ENCODE assay signal across 26 cellular contexts in the genomic region with DNA sequence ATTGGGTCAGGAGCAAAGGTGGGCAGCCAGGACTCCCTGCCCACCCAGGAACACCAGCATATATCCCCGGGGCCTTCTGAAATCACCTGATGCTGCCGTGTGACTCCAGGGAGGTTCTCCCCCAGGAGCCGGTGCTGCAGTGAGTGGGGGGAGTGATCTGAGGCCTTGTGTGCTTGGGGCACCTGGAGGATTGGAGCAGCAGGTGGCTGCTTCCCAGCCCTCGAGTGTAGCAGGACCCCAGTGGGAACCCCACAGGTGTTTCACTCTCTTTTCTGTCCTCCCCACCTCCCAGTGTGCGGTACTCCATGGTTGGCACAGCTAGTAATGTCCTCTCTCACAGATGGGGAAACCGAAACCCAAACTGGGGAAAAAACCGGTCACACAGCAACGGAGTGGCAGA. TPM values are rescaled to one million over a fixed set of nuclear protein-coding genes. Genes with fewer than 3 reads are reported as not detected.
DNase-seq lines count a peak whose midpoint lies in the region; ATAC-seq and TF ChIP-seq lines count a peak whose summit lies in the region.
"Had no signal": no experiment of that assay in that cellular context is flagged by ENCODE, and none has a peak within 500 bp of the region (broad histone marks: within the 10 kb centered on the region; RNA-seq: fewer than 3 reads in every experiment).

No MANE protein-coding gene starts in this region.

- intact Hi-C loops in prostate gland (cut with DNase I) (no loop called here), breast epithelium (cut with DNase I; ENCODE audit: low total_unique reads) (loop anchor here (1.0 kb wide), 1 partner anchor 21 kb away; no protein-coding TSS in a partner anchor), head of caudate nucleus (cut with DNase I) (no loop called here)

- H3K27me3 ChIP-seq in H7 (ENCODE audit: control insufficient read depth, insufficient read depth, low read length) (no peaks in the 10 kb centered on the region), gastroesophageal sphincter (no peaks in the 10 kb centered on the region), prostate gland (replicated peaks; ENCODE audit: insufficient read depth) (no peaks in the 10 kb centered on the region), breast epithelium (no peaks in the 10 kb centered on the region)
- H3K27me3 ChIP-seq: ascending aorta, hepatocyte had no signal

- TF ChIP-seq POLR2A in gastroesophageal sphincter (IDR thresholded peaks at IDR 0.05), result no peak
- TF ChIP-seq POLR2A in prostate gland (IDR thresholded peaks at IDR 0.05), result no peak
- no peak for TF ChIP-seq POLR2A in breast epithelium (IDR thresholded peaks at IDR 0.05)

- peak overlapping the region; percentile 49 for H3K27ac Mint-ChIP-seq in WTC11
- H3K27ac Mint-ChIP-seq: activated CD4-positive, alpha-beta T cell treated with anti-CD3 and anti-CD28 coated beads for 36 hours; activated naive CD4-positive, alpha-beta T cell treated with anti-CD3 and anti-CD28 coated beads, Interleukin-2, amount 10 ng/mL, durations not matched to agents 7 days and 5 days; activated T-cell treated with anti-CD3 and anti-CD28 coated beads, Interleukin-2, amount 50 U/mL, for 72 hours; stimulated activated memory B cell treated with anti-CD40 and anti-IgM and Interleukin-4, amounts not matched to agents 10 μg/mL and 1 μg/mL and 100 μg/mL, for 72 hours; type B pancreatic cell had no signal

- POLR2A ChIA-PET in WTC11 (lab: Charles Lee), result no interaction called here

- CTCF ChIA-PET in WTC11 (lab: Charles Lee), result no interaction called here

- no peaks in the 10 kb centered on the region for H3K9me3 ChIP-seq in gastroesophageal sphincter
- H3K9me3 ChIP-seq in prostate gland, result no peaks in the 10 kb centered on the region
- H3K9me3 ChIP-seq in breast epithelium, result no peaks in the 10 kb centered on the region
- H3K9me3 ChIP-seq: ascending aorta had no signal

- H3K36me3 ChIP-seq in H7 (replicated peaks; ENCODE audit: control insufficient read depth, insufficient read depth, low read length) (no peaks in the 10 kb centered on the region), gastroesophageal sphincter (no peaks in the 10 kb centered on the region), prostate gland (no peaks in the 10 kb centered on the region), breast epithelium (no peaks in the 10 kb centered on the region)
- H3K36me3 ChIP-seq: ascending aorta had no signal

- peaks cover 26% of the 10 kb centered on the region for H3K4me1 Mint-ChIP-seq in WTC11
- H3K4me1 Mint-ChIP-seq: activated CD4-positive, alpha-beta T cell treated with anti-CD3 and anti-CD28 coated beads for 36 hours; activated naive CD4-positive, alpha-beta T cell treated with anti-CD3 and anti-CD28 coated beads, Interleukin-2, amount 10 ng/mL, durations not matched to agents 7 days and 5 days had no signal

- TF ChIP-seq EP300 in gastroesophageal sphincter (IDR thresholded peaks at IDR 0.05), result no peak

- ATAC-seq in WTC11, result no peak
- peak; percentile 11 for ATAC-seq in gastroesophageal sphincter
- ATAC-seq in GM18502 (IDR thresholded peaks at IDR 0.05; ENCODE audit: poor library complexity, unreplicated experiment), result no peak
- ATAC-seq: activated CD4-positive, alpha-beta T cell treated with anti-CD3 and anti-CD28 coated beads for 36 hours; activated T-cell treated with anti-CD3 and anti-CD28 coated beads, Interleukin-2, amount 50 U/mL, for 72 hours; stimulated activated memory B cell treated with anti-CD40 and anti-IgM and Interleukin-4, amounts not matched to agents 10 μg/mL and 1 μg/mL and 100 μg/mL, for 72 hours had no signal

- H3K4me1 ChIP-seq in gastroesophageal sphincter, result peaks cover 0 to 100% (median 59%) of the 10 kb centered on the region in 3 donors
- no peaks in the 10 kb centered on the region for H3K4me1 ChIP-seq in prostate gland (replicated peaks)
- H3K4me1 ChIP-seq in breast epithelium, result no peaks in the 10 kb centered on the region

- no peak overlapping the region for H3K4me3 Mint-ChIP-seq in WTC11
- H3K4me3 Mint-ChIP-seq: activated CD4-positive, alpha-beta T cell treated with anti-CD3 and anti-CD28 coated beads for 36 hours; activated naive CD4-positive, alpha-beta T cell treated with anti-CD3 and anti-CD28 coated beads, Interleukin-2, amount 10 ng/mL, durations not matched to agents 7 days and 5 days; activated T-cell treated with anti-CD3 and anti-CD28 coated beads, Interleukin-2, amount 50 U/mL, for 72 hours; CD8-positive, alpha-beta memory T cell; stimulated activated memory B cell treated with anti-CD40 and anti-IgM and Interleukin-4, amounts not matched to agents 10 μg/mL and 1 μg/mL and 100 μg/mL, for 72 hours had no signal

- WGBS in gastroesophageal sphincter (ENCODE audit: low coverage in 1 of 2), 2 donors, result 28 to 40% methylated on average over 3 of the region's 8 CpGs
- 39% methylated on average over 8 of the region's 8 CpGs for WGBS in prostate gland

- H3K4me3 ChIP-seq in H7 (ENCODE audit: insufficient read depth, low read depth, low read length) (no peak overlapping the region), gastroesophageal sphincter (peak overlapping the region in 1 of 2 donors; percentile 12), prostate gland (no peak overlapping the region), breast epithelium (no peak overlapping the region)
- H3K4me3 ChIP-seq: ascending aorta, hepatocyte, lung had no signal

- H3K9me3 Mint-ChIP-seq in WTC11, result no peaks in the 10 kb centered on the region
- H3K9me3 Mint-ChIP-seq: activated naive CD4-positive, alpha-beta T cell treated with anti-CD3 and anti-CD28 coated beads, Interleukin-2, amount 10 ng/mL, durations not matched to agents 7 days and 5 days; activated T-cell treated with anti-CD3 and anti-CD28 coated beads, Interleukin-2, amount 50 U/mL, for 72 hours; CD8-positive, alpha-beta memory T cell; naive B cell; stimulated activated memory B cell treated with anti-CD40 and anti-IgM and Interleukin-4, amounts not matched to agents 10 μg/mL and 1 μg/mL and 100 μg/mL, for 72 hours; type B pancreatic cell had no signal

- H3K36me3 Mint-ChIP-seq in WTC11, result no peaks in the 10 kb centered on the region
- H3K36me3 Mint-ChIP-seq: activated naive CD4-positive, alpha-beta T cell treated with anti-CD3 and anti-CD28 coated beads, Interleukin-2, amount 10 ng/mL, durations not matched to agents 7 days and 5 days; CD8-positive, alpha-beta memory T cell; naive B cell; stimulated activated memory B cell treated with anti-CD40 and anti-IgM and Interleukin-4, amounts not matched to agents 10 μg/mL and 1 μg/mL and 100 μg/mL, for 72 hours; type B pancreatic cell had no signal

- H3K27ac ChIP-seq in gastroesophageal sphincter, result peak overlapping the region; percentile 75 to 98 (median 90)
- H3K27ac ChIP-seq in prostate gland, result peak overlapping the region; percentile 66 to 79
- no peak overlapping the region for H3K27ac ChIP-seq in breast epithelium
- H3K27ac ChIP-seq: hepatocyte had no signal

- peak; percentile 50 for DNase-seq in H7
- DNase-seq in WTC11 (ENCODE audit: low spot score), result no peak
- DNase-seq in prostate gland (ENCODE audit: low spot score), result no peak
- no peak for DNase-seq in breast epithelium (ENCODE audit: low spot score in 2 of 2)
- DNase-seq in HCEC 1CT, result no peak
- DNase-seq in head of caudate nucleus, result no peak
- DNase-seq: activated CD4-positive, alpha-beta T cell treated with anti-CD3 and anti-CD28 coated beads for 36 hours; activated naive CD4-positive, alpha-beta T cell treated with anti-CD3 and anti-CD28 coated beads, Interleukin-2, amount 10 ng/mL, durations not matched to agents 7 days and 5 days; activated T-cell treated with anti-CD3 and anti-CD28 coated beads, Interleukin-2, amount 50 U/mL, for 72 hours; CD8-positive, alpha-beta memory T cell; DMS53; GF-D8; GOT3; islet precursor cell; naive B cell; NCI-H2029 treated with DMSO at 0.1 percent for 48 hours; NCI-H524 treated with DMSO at 0.1 percent for 48 hours; posterior cingulate gyrus; stimulated activated CD4-positive, alpha-beta T cell treated with anti-CD3 and anti-CD28 coated beads, Interleukin-1b, Interleukin-23, amount 100 ng/mL, for 48 hours had no signal

- no peaks in the 10 kb centered on the region for H3K27me3 Mint-ChIP-seq in WTC11 (ENCODE audit: low read depth)
- H3K27me3 Mint-ChIP-seq: activated CD4-positive, alpha-beta T cell treated with anti-CD3 and anti-CD28 coated beads for 36 hours; type B pancreatic cell had no signal

- TF ChIP-seq CTCF in WTC11 (IDR thresholded peaks at IDR 0.05) (no peak), gastroesophageal sphincter (IDR thresholded peaks at IDR 0.05) (no peak), prostate gland (IDR thresholded peaks at IDR 0.05) (no peak), breast epithelium (IDR thresholded peaks at IDR 0.05) (no peak)

TF ChIP-seq in WTC11, 78 proteins besides CTCF, POLR2A, EP300 and RAD21 (continues in another document):
- TF ChIP-seq OVOL2 (CRISPR knock-in tag; IDR thresholded peaks at IDR 0.05; ENCODE audit: borderline replicate concordance) (no peak), GRHL2 (CRISPR knock-in tag; IDR thresholded peaks at IDR 0.05; ENCODE audit: insufficient replicate concordance, severe bottlenecking) (no peak), GABPB1 (CRISPR knock-in tag; IDR thresholded peaks at IDR 0.05) (no peak), ZNF232 (CRISPR knock-in tag; IDR thresholded peaks at IDR 0.05) (no peak), ZBTB21 (CRISPR knock-in tag; IDR thresholded peaks at IDR 0.05; ENCODE audit: borderline replicate concordance) (no peak)
- TF ChIP-seq, protein P1, sequence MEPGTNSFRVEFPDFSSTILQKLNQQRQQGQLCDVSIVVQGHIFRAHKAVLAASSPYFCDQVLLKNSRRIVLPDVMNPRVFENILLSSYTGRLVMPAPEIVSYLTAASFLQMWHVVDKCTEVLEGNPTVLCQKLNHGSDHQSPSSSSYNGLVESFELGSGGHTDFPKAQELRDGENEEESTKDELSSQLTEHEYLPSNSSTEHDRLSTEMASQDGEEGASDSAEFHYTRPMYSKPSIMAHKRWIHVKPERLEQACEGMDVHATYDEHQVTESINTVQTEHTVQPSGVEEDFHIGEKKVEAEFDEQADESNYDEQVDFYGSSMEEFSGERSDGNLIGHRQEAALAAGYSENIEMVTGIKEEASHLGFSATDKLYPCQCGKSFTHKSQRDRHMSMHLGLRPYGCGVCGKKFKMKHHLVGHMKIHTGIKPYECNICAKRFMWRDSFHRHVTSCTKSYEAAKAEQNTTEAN (CRISPR knock-in tag; IDR thresholded peaks at IDR 0.05), result no peak

RNA-seq across cellular contexts. Expression of a gene that starts 20.4 kb away (rescaled TPM):
- total RNA-seq in H7 (2014; rRNA removed; shearing (Covaris generic)), result 24.6 and 28.3 TPM in 2 replicates
- total RNA-seq in WTC11 (2021), result 31.8 to 32.6 TPM (median 32.4 TPM) in 3 replicates
- 100 to 1,000 TPM; 105 to 231 (median 127) TPM for total RNA-seq in gastroesophageal sphincter
- 10 to 100 TPM; 19.1 to 28.5 TPM for total RNA-seq in prostate gland
- 1 to 10 TPM; 3.2 to 3.9 (median 3.4) TPM for total RNA-seq in breast epithelium

Comparison
In these comparisons a context has a peak if more than half of its experiments do, and no peak if none do; other contexts are left out.
1. H3K27ac ChIP-seq: peak in gastroesophageal sphincter (4 of 4) and prostate gland (2 of 2); none in breast epithelium (0 of 2).